ENCODE assay signal across 16 cellular contexts in the genomic region with DNA sequence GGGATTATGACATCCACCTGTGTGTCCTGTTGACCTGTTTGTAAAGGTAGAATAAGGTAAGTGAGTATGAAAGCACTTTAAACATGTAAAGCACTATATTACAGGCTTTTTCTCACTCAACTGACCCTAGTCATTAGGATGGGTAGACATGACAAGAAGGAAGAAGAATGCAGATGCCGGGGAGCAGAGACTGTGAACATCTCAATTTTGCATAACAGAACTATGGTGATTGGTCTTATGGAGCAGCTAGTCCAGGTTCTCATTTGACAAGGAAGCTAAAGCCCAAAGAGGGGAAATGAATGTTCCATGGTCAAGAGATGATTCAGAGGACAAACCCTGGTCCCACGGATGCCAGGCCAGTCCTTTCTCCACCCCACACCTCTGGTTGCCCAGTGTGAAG.
"Had no signal": no experiment of that assay in that cellular context is flagged by ENCODE, and none has a peak within 500 bp of the region (broad histone marks: within the 10 kb centered on the region; RNA-seq: fewer than 3 reads in every experiment).

No MANE protein-coding gene starts in this region.

- H3K9me3 ChIP-seq: colonic mucosa, heart left ventricle, spleen, stomach had no signal

- H3K36me3 Mint-ChIP-seq: mesothelial cell of epicardium had no signal

- H3K4me3 Mint-ChIP-seq: mesothelial cell of epicardium, nephron had no signal

- ATAC-seq: heart left ventricle, sciatic nerve had no signal

- H3K36me3 ChIP-seq: colonic mucosa, heart left ventricle, spleen, stomach had no signal

- H3K27ac Mint-ChIP-seq: mesothelial cell of epicardium, nephron had no signal

- H3K4me1 ChIP-seq: colonic mucosa had no signal

- DNase-seq: colonic mucosa; dermis blood vessel endothelial cell; heart left ventricle; hypothalamus; kidney glomerular epithelial cell; mammary epithelial cell; posterior cingulate gyrus; spleen; stimulated activated CD4-positive, alpha-beta T cell treated with anti-CD3 and anti-CD28 coated beads, Interleukin-2, amount 100 ng/mL, for 24 hours; stimulated activated CD4-positive, alpha-beta T cell treated with anti-CD3 and anti-CD28 coated beads, Interleukin-4, amount 100 ng/mL, for 4 hours; stomach; substantia nigra; trophoblast cell had no signal

- H3K27me3 ChIP-seq: colonic mucosa, heart left ventricle, spleen, stomach had no signal

- H3K4me3 ChIP-seq: colonic mucosa, heart left ventricle, spleen, stomach had no signal

- H3K9me3 Mint-ChIP-seq: mesothelial cell of epicardium, nephron had no signal

- H3K27ac ChIP-seq: colonic mucosa, stomach had no signal
